ENCODE assay signal across 9 cellular contexts in the genomic region with DNA sequence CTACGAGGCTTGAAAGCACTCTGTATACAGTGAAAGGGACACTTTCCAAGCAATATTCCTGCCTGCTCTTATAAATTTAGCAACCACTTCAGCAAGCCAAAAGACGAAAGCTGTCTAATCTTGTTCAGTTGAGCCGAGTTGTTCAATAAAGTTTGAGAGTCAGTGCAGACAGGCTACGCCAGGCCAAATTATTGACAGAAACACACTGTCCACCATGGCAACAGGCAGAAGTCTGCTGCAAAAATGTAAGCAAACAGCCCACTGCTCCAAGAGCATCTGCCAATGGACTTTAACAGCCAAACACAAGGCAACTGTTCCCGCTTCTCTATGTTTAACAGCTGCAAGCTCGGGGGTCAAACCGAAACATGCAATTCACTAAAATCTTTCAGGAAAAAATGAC.
A peak's percentile ranks its signal among the peaks of the same experiment; 100 is the strongest.
DNase-seq lines count a peak whose midpoint lies in the region; ATAC-seq and TF ChIP-seq lines count a peak whose summit lies in the region.
"Had no signal": no experiment of that assay in that cellular context is flagged by ENCODE, and none has a peak within 500 bp of the region (broad histone marks: within the 10 kb centered on the region; RNA-seq: fewer than 3 reads in every experiment).

No MANE protein-coding gene starts in this region.

- no peak for TF ChIP-seq POLR2A in prostate gland (IDR thresholded peaks at IDR 0.05)

- peak overlapping the region; percentile 12 for H3K27ac ChIP-seq in hepatocyte
- H3K27ac ChIP-seq in prostate gland: no peak overlapping the region
- H3K27ac ChIP-seq: SK-N-MC had no signal

- no peaks in the 10 kb centered on the region for H3K9me3 ChIP-seq in hepatocyte (ENCODE audit: low read depth)
- H3K9me3 ChIP-seq in prostate gland: no peaks in the 10 kb centered on the region

- no peaks in the 10 kb centered on the region for H4K20me1 ChIP-seq in hepatocyte (ENCODE audit: insufficient read depth, poor library complexity, severe bottlenecking)

- no peak for ATAC-seq in GM21825 (IDR thresholded peaks at IDR 0.05; ENCODE audit: unreplicated experiment)

- H3K4me1 ChIP-seq in hepatocyte (ENCODE audit: insufficient read depth) (peaks cover 40% of the 10 kb centered on the region), prostate gland (replicated peaks) (peaks cover 5% of the 10 kb centered on the region)

- 29% methylated on average over 7 of the region's 7 CpGs for WGBS in hepatocyte (ENCODE audit: low lambda C conversion rate, missing lambda C conversion rate)
- WGBS in prostate gland: 14% methylated on average over 7 of the region's 7 CpGs

- no peaks in the 10 kb centered on the region for H3K36me3 ChIP-seq in hepatocyte (replicated peaks; ENCODE audit: insufficient read depth, low read depth)
- no peaks in the 10 kb centered on the region for H3K36me3 ChIP-seq in prostate gland

- DNase-seq in AG10803 (ENCODE audit: low read depth): peak; percentile 79
- DNase-seq in cerebellum (ENCODE audit: low spot score): peak; percentile 2
- DNase-seq in hepatocyte (ENCODE audit: low spot score): peak; percentile 55
- DNase-seq in prostate gland (ENCODE audit: low spot score): peak; percentile 15
- DNase-seq in NCI-H2081 treated with DMSO at 0.1 percent for 48 hours (lab: John Stamatoyannopoulos, UW): no peak
- DNase-seq in DMS153 treated with DMSO at 0.1 percent for 48 hours (lab: John Stamatoyannopoulos, UW; ENCODE audit: unreplicated experiment): no peak
- no peak for DNase-seq in A172 (ENCODE audit: low spot score)

- TF ChIP-seq CTCF in AG10803 (conservative IDR thresholded peaks at IDR 0.05; ENCODE audit: low read length) (no peak), hepatocyte (IDR thresholded peaks at IDR 0.05; ENCODE audit: poor library complexity) (no peak), prostate gland (IDR thresholded peaks at IDR 0.05) (no peak)

- H3K4me2 ChIP-seq in hepatocyte: peak overlapping the region; percentile 54

- H3K4me3 ChIP-seq in AG10803 (ENCODE audit: low read length) (peak overlapping the region; percentile 12), hepatocyte (no peak overlapping the region), prostate gland (no peak overlapping the region)
- H3K4me3 ChIP-seq: SK-N-MC had no signal

- intact Hi-C loops in prostate gland (cut with DNase I): no loop called here

- no peak overlapping the region for H2AFZ ChIP-seq in hepatocyte

- H3K79me2 ChIP-seq in hepatocyte: peaks cover 10% of the 10 kb centered on the region

- H3K27me3 ChIP-seq in hepatocyte (no peaks in the 10 kb centered on the region), prostate gland (replicated peaks; ENCODE audit: insufficient read depth) (no peaks in the 10 kb centered on the region)

- no peaks in the 10 kb centered on the region for H3K9me2 ChIP-seq in hepatocyte (replicated peaks; ENCODE audit: insufficient read depth)

Comparison
In these comparisons a context has a peak if more than half of its experiments do, and no peak if none do; other contexts are left out.
1. DNase-seq: peak in AG10803 (single experiment), cerebellum (single experiment), hepatocyte (single experiment) and prostate gland (single experiment); none in NCI-H2081 treated with DMSO at 0.1 percent for 48 hours (single experiment), DMS153 treated with DMSO at 0.1 percent for 48 hours (single experiment) and A172 (single experiment).